ENCODE assay signal across 18 cellular contexts in the genomic region with DNA sequence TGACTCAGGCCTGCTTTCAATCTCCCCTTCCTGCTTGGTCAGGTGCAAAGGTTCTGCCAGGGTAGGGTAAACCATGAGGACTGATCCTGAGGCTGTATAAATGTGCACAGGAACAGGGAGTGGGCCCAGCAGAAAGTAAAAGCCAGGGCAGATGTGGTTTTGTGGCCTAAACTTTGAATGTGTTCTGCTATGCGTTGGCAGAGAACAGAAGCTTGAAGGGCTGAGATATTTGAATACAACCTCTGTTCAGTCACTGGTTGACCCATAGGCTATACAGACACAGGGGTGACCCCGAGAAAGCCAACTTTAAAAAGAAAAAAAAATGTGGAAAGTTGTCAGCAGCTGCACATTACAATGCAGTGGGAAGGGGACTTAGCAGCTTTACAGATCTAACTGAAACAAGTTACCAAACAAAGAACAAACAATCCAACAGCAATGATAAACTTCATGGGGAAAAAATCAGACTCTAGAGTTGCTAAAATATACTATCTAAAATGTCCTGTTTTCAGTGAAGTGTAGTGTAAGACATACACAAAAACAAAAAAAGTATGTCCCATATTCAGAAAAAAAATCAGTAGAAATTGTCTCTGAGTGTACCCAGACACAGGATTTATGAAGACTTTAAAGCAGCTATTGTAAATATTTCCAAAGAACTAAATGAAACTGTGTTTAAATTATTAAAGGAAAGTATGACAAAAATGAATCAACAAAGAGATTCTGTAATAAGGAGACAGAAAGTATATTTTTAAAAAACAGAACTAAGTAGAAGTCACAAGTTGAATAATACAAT.
"Had no signal": no experiment of that assay in that cellular context is flagged by ENCODE, and none has a peak within 500 bp of the region (broad histone marks: within the 10 kb centered on the region; RNA-seq: fewer than 3 reads in every experiment).

No MANE protein-coding gene starts in this region.

- DNase-seq: activated B cell treated with CpG ODN at 0.5 μM for 24 hours; activated CD4-positive, alpha-beta T cell treated with anti-CD3 and anti-CD28 coated beads, Interleukin-2, amount 10 ng/mL, durations not matched to agents 24 days and 14 days; activated CD8-positive, alpha-beta memory T cell treated with anti-CD3 and anti-CD28 coated beads, Interleukin-2, amount 50 U/mL, for 4 hours; activated CD8-positive, alpha-beta T cell treated with anti-CD3 and anti-CD28 coated beads, Interleukin-2, amount 10 ng/mL, durations not matched to agents 7 days and 5 days; activated naive CD8-positive, alpha-beta T cell treated with anti-CD3 and anti-CD28 coated beads for 36 hours; amygdala; cerebellar nuclear complex; effector CD8-positive, alpha-beta T cell; gastrocnemius medialis; heart left ventricle; left colon; lower lobe of right lung; spleen; T-helper 2 cell; upper lobe of right lung had no signal

- ATAC-seq: activated CD8-positive, alpha-beta T cell treated with anti-CD3 and anti-CD28 coated beads, Interleukin-2, amount 10 ng/mL, durations not matched to agents 7 days and 5 days; gastrocnemius medialis; heart left ventricle; left colon; lower lobe of right lung; sciatic nerve; upper lobe of right lung had no signal

- H3K4me3 ChIP-seq: gastrocnemius medialis, heart left ventricle, lower lobe of right lung, neural progenitor cell, spleen, thoracic aorta, upper lobe of right lung had no signal
